ENCODE assay signal across 27 cellular contexts in genomic region chr1:160879056-160879455, GRCh38. TPM values are rescaled to one million over a fixed set of nuclear protein-coding genes. Genes with fewer than 3 reads are reported as not detected.
A peak's percentile ranks its signal among the peaks of the same experiment; 100 is the strongest.
DNase-seq lines count a peak whose midpoint lies in the region; ATAC-seq and TF ChIP-seq lines count a peak whose summit lies in the region.
"Had no signal": no experiment of that assay in that cellular context is flagged by ENCODE, and none has a peak within 500 bp of the region (broad histone marks: within the 10 kb centered on the region; RNA-seq: fewer than 3 reads in every experiment).

No MANE protein-coding gene starts in this region.

- H3K36me3 Mint-ChIP-seq in activated T-cell treated with anti-CD3 and anti-CD28 coated beads, Interleukin-2, amount 50 U/mL, for 72 hours (ENCODE audit: insufficient read depth in 2 of 2) = no peaks in the 10 kb centered on the region
- H3K36me3 Mint-ChIP-seq: WTC11 had no signal

- no peaks in the 10 kb centered on the region for H3K9me3 Mint-ChIP-seq in activated T-cell treated with anti-CD3 and anti-CD28 coated beads, Interleukin-2, amount 50 U/mL, for 72 hours
- H3K9me3 Mint-ChIP-seq: endodermal cell, WTC11 had no signal

- H3K27me3 Mint-ChIP-seq in activated T-cell treated with anti-CD3 and anti-CD28 coated beads, Interleukin-2, amount 50 U/mL, for 72 hours (ENCODE audit: low read depth) = no peaks in the 10 kb centered on the region
- H3K27me3 Mint-ChIP-seq: dendritic cell treated with granulocyte-macrophage colony-stimulating factor and Interleukin-4, amounts not matched to agents 40 ng/mL and 50 ng/mL, for 4 days had no signal

- H3K4me1 ChIP-seq in HEK293 (ENCODE audit: control insufficient read depth, insufficient read depth, low read length) = no peaks in the 10 kb centered on the region
- H3K4me1 ChIP-seq: ascending aorta, thyroid gland had no signal

- ATAC-seq in activated T-cell treated with anti-CD3 and anti-CD28 coated beads, Interleukin-2, amount 50 U/mL, for 72 hours (replicated peaks in 1 of 2) = peak; percentile 66 to 70
- peak; percentile 44 for ATAC-seq in stimulated activated naive CD8-positive, alpha-beta T cell treated with anti-CD3 and anti-CD28 coated beads, Interleukin-15, Interleukin-2, amounts not matched to agents 100 U/mL and 50 U/mL, for 24 hours
- ATAC-seq in GM21360 (IDR thresholded peaks at IDR 0.05; ENCODE audit: unreplicated experiment) = no peak
- ATAC-seq: HCT116, HepG2, WTC11 had no signal

- no peak overlapping the region for H3K27ac ChIP-seq in HEK293 (ENCODE audit: extremely low read depth, low read depth, low read length)
- H3K27ac ChIP-seq: ascending aorta, cardiac muscle cell, ovary, SK-N-MC, thyroid gland had no signal

- peak in 1 of 2 donors; percentile 30 for DNase-seq in activated T-cell treated with anti-CD3 and anti-CD28 coated beads, Interleukin-2, amount 50 U/mL, for 72 hours
- no peak for DNase-seq in activated T-cell treated with anti-CD3 and anti-CD28 coated beads, Interleukin-2, amount 50 U/mL, for 48 hours
- DNase-seq in amniotic epithelial cell (ENCODE audit: low read depth) = peak; percentile 26
- no peak for DNase-seq in stimulated activated naive CD8-positive, alpha-beta T cell treated with anti-CD3 and anti-CD28 coated beads, Interleukin-15, Interleukin-2, amounts not matched to agents 100 U/mL and 50 U/mL, for 24 hours
- no peak for DNase-seq in stimulated activated CD8-positive, alpha-beta memory T cell treated with anti-CD3 and anti-CD28 coated beads, Interleukin-4, amount 100 ng/mL, for 48 hours
- DNase-seq: activated naive CD4-positive, alpha-beta T cell treated with anti-CD3 and anti-CD28 coated beads, Interleukin-2, amount 50 U/mL, for 16 hours; COR-L47; DMS53; endodermal cell; Karpas-422; mammary epithelial cell; NCI-H1417; NCI-H2029; NCI-H524 treated with DMSO at 0.1 percent for 48 hours; ovary; thyroid gland had no signal

- no peak overlapping the region for H3K4me3 Mint-ChIP-seq in activated T-cell treated with anti-CD3 and anti-CD28 coated beads, Interleukin-2, amount 50 U/mL, for 72 hours
- H3K4me3 Mint-ChIP-seq: dendritic cell treated with granulocyte-macrophage colony-stimulating factor and Interleukin-4, amounts not matched to agents 40 ng/mL and 50 ng/mL, for 4 days; endodermal cell; WTC11 had no signal

- H3K4me3 ChIP-seq in HEK293 (ENCODE audit: low read depth, low read length) = no peak overlapping the region
- H3K4me3 ChIP-seq: ascending aorta, cardiac muscle cell, ovary, SK-N-MC, thyroid gland had no signal

- no peak overlapping the region for H3K27ac Mint-ChIP-seq in activated T-cell treated with anti-CD3 and anti-CD28 coated beads, Interleukin-2, amount 50 U/mL, for 72 hours
- H3K27ac Mint-ChIP-seq: dendritic cell treated with granulocyte-macrophage colony-stimulating factor and Interleukin-4, amounts not matched to agents 40 ng/mL and 50 ng/mL, for 4 days; endodermal cell; WTC11 had no signal

- CTCF ChIA-PET in HEK293 (lab: Yijun Ruan, JAX) = interaction anchor here (1.0 kb wide), 1 partner anchor 43 kb away, joined by 8 read pairs; no protein-coding TSS in a partner anchor

- no peak for TF ChIP-seq CTCF in HEK293 (tag by site-specific recombination; IDR thresholded peaks at IDR 0.05)

- H3K9me3 ChIP-seq in HEK293 (ENCODE audit: control insufficient read depth, insufficient read depth, low read depth, low read length) = no peaks in the 10 kb centered on the region
- H3K9me3 ChIP-seq: ascending aorta, ovary, thyroid gland had no signal

- POLR2A ChIA-PET in HEK293 (lab: Yijun Ruan, JAX) = no interaction called here

- peaks cover 22% of the 10 kb centered on the region for H3K4me1 Mint-ChIP-seq in activated T-cell treated with anti-CD3 and anti-CD28 coated beads, Interleukin-2, amount 50 U/mL, for 72 hours (ENCODE audit: low read depth)

- H3K36me3 ChIP-seq in HEK293 (ENCODE audit: control insufficient read depth in 2 of 2, insufficient read depth in 1 of 2, low read length in 2 of 2) = no peaks in the 10 kb centered on the region
- H3K36me3 ChIP-seq: ascending aorta, cardiac muscle cell, ovary, thyroid gland had no signal

TF ChIP-seq in HEK293, 187 proteins besides CTCF, POLR2A, EP300 and RAD21:
- TF ChIP-seq ZNF266 (tag by site-specific recombination; IDR thresholded peaks at IDR 0.05; ENCODE audit: low read depth) (0 out of 2 replicates have a peak, but pooled peaks have one; percentile 36), ZNF248 (tag by site-specific recombination; IDR thresholded peaks at IDR 0.05) (no peak)

RNA-seq across cellular contexts. Expression of gene ITLN1, which starts 5.9 kb away (rescaled TPM):
- total RNA-seq in activated T-cell treated with anti-CD3 and anti-CD28 coated beads, Interleukin-2, amount 50 U/mL, for 72 hours = not detected
- total RNA-seq: cardiac muscle cell, G401, HepG2, mammary epithelial cell, renal cortical epithelial cell, thyroid gland, WTC11 had no signal

RNA-seq across cellular contexts. Expression of gene CD244, which starts 16.4 kb away (rescaled TPM):
- 1 to 10 TPM in 1 of 2 donors, under 1 TPM in 1; 0.91 to 1.4 TPM for total RNA-seq in activated T-cell treated with anti-CD3 and anti-CD28 coated beads, Interleukin-2, amount 50 U/mL, for 72 hours
- total RNA-seq: ascending aorta, cardiac muscle cell, G401, mammary epithelial cell, renal cortical epithelial cell, WTC11 had no signal
